1 cellular context compared by ENCODE assay signal in genomic region chr2:11056614-11057013, GRCh38.
TF ChIP-seq lines count a peak whose summit lies in the region.

No MANE protein-coding gene starts in this region.

TF ChIP-seq in SK-N-SH, 30 proteins besides CTCF, POLR2A, EP300 and RAD21 (continued from another document):
- TF ChIP-seq ZBTB33 (IDR thresholded peaks at IDR 0.05; ENCODE audit: borderline replicate concordance, low read depth) (no peak), TCF12 (IDR thresholded peaks at IDR 0.05) (peak; percentile 80), RXRA (IDR thresholded peaks at IDR 0.05; ENCODE audit: borderline replicate concordance, low read depth) (peak; percentile 66; the same call in 1 of the 2 replicates), MAX (IDR thresholded peaks at IDR 0.05; ENCODE audit: low read depth) (no peak), RCOR1 (IDR thresholded peaks at IDR 0.05; ENCODE audit: low read length) (no peak), JUND (IDR thresholded peaks at IDR 0.05) (peak; percentile 62), USF1 (IDR thresholded peaks at IDR 0.05; ENCODE audit: borderline replicate concordance, low read depth) (no peak), GATA2 (CRISPR knock-in tag; IDR thresholded peaks at IDR 0.05) (no peak), SMC3 (IDR thresholded peaks at IDR 0.05; ENCODE audit: low read depth, low read length) (no peak), FOXM1 (IDR thresholded peaks at IDR 0.05; ENCODE audit: low read depth) (no peak), GABPA (IDR thresholded peaks at IDR 0.05; ENCODE audit: low read depth) (no peak), YY1 (IDR thresholded peaks at IDR 0.05; ENCODE audit: low read depth) (no peak), NFIC (IDR thresholded peaks at IDR 0.05; ENCODE audit: borderline replicate concordance) (peak; percentile 93), FOSL2 (IDR thresholded peaks at IDR 0.05; ENCODE audit: borderline replicate concordance, low read depth) (peak; percentile 58; the same call in 1 of the 2 replicates), NRF1 (IDR thresholded peaks at IDR 0.05; ENCODE audit: low read depth, low read length) (no peak), FOXJ3 (CRISPR knock-in tag; IDR thresholded peaks at IDR 0.05) (no peak)
- TF ChIP-seq, protein P1, sequence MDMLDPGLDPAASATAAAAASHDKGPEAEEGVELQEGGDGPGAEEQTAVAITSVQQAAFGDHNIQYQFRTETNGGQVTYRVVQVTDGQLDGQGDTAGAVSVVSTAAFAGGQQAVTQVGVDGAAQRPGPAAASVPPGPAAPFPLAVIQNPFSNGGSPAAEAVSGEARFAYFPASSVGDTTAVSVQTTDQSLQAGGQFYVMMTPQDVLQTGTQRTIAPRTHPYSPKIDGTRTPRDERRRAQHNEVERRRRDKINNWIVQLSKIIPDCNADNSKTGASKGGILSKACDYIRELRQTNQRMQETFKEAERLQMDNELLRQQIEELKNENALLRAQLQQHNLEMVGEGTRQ (IDR thresholded peaks at IDR 0.05; ENCODE audit: borderline replicate concordance, low read depth, low read length), result no peak
TF ChIP-seq in SK-N-SH: peak in this region for 9.
